Comparison of ENCODE assay signal across 12 cellular contexts in genomic region chr10:29634105-29634504, GRCh38. TPM values are rescaled to one million over a fixed set of nuclear protein-coding genes. Genes with fewer than 3 reads are reported as not detected.
DNase-seq lines count a peak whose midpoint lies in the region; ATAC-seq and TF ChIP-seq lines count a peak whose summit lies in the region.
"Had no signal": no experiment of that assay in that cellular context is flagged by ENCODE, and none has a peak within 500 bp of the region (broad histone marks: within the 10 kb centered on the region; RNA-seq: fewer than 3 reads in every experiment).

No MANE protein-coding gene starts in this region.

- H3K4me1 ChIP-seq in A673 (ENCODE audit: insufficient read depth, low read length, poor library complexity, severe bottlenecking) (peaks cover 44% of the 10 kb centered on the region), osteoblast (ENCODE audit: insufficient read depth, low read length) (peaks cover 46% of the 10 kb centered on the region)

- no peak overlapping the region for H2AFZ ChIP-seq in osteoblast (ENCODE audit: low read length)

- H3K36me3 ChIP-seq in A673 (ENCODE audit: insufficient read depth, low read length, poor library complexity, severe bottlenecking) (peaks cover 6% of the 10 kb centered on the region), osteoblast (ENCODE audit: insufficient read depth, low read length) (no peaks in the 10 kb centered on the region)

- ATAC-seq in GM19455 (IDR thresholded peaks at IDR 0.05; ENCODE audit: unreplicated experiment), result no peak
- ATAC-seq in GM18519 (IDR thresholded peaks at IDR 0.05; ENCODE audit: low FRiP score, unreplicated experiment), result no peak

- peak overlapping the region; percentile 71 for H3K27ac ChIP-seq in A673 (ENCODE audit: low read depth, low read length, poor library complexity, severe bottlenecking)
- peak overlapping the region; percentile 95 for H3K27ac ChIP-seq in osteoblast (ENCODE audit: low read depth, low read length)

- H4K20me1 ChIP-seq in osteoblast (ENCODE audit: insufficient read depth, low read length), result no peaks in the 10 kb centered on the region

- intact Hi-C loops in A673 (cut with micrococcal nuclease; ENCODE audit: unreplicated experiment), result loop anchor here (5.0 kb wide), 1 partner anchor 103 kb away; no protein-coding TSS in a partner anchor

- H3K79me2 ChIP-seq in osteoblast (ENCODE audit: insufficient read depth, low read length), result peaks cover 51% of the 10 kb centered on the region

- DNase-seq in A673 (ENCODE audit: low spot score) (no peak), RPMI7951 (ENCODE audit: low read depth) (peak; percentile 73), epithelial cell of esophagus (ENCODE audit: low read depth) (peak; percentile 76), osteoblast (ENCODE audit: insufficient read length, low spot score, missing footprints) (no peak), retina (no peak)
- no peak for DNase-seq in activated T-cell treated with anti-CD3 and anti-CD28 coated beads, Interleukin-2, amount 50 U/mL, for 1 hour
- DNase-seq: activated naive CD4-positive, alpha-beta T cell treated with Interleukin-2 at 50 U/mL for 16 hours; foreskin melanocyte; MM.1S had no signal

- H3K4me2 ChIP-seq in osteoblast (ENCODE audit: insufficient read depth, low read length), result peak overlapping the region; percentile 54

- H3K9me3 ChIP-seq in A673 (ENCODE audit: low read depth, low read length, poor library complexity, severe bottlenecking) (no peaks in the 10 kb centered on the region), osteoblast (ENCODE audit: low read depth, low read length) (no peaks in the 10 kb centered on the region)
- H3K9me3 ChIP-seq: BE2C had no signal

- H3K4me3 ChIP-seq in A673 (ENCODE audit: low read depth, low read length, poor library complexity, severe bottlenecking) (peak overlapping the region; percentile 0), epithelial cell of esophagus (ENCODE audit: low read length) (no peak overlapping the region), osteoblast (ENCODE audit: insufficient read depth, low read length) (peak overlapping the region; percentile 63)

- BruUV-seq in A673 (replicated peaks; lab: Mats Ljungman, UMichigan), result no TSS peak

- CTCF ChIA-PET in A673 (lab: Charles Lee), result no interaction called here

- TF ChIP-seq CTCF in A673 (conservative IDR thresholded peaks at IDR 0.05; ENCODE audit: low read depth, low read length) (no peak), epithelial cell of esophagus (IDR thresholded peaks at IDR 0.05; ENCODE audit: insufficient read depth, low read depth, low read length, missing control alignments) (no peak), osteoblast (IDR thresholded peaks at IDR 0.05; ENCODE audit: extremely low read depth, low read depth, low read length) (no peak)

- H3K27me3 ChIP-seq in A673 (replicated peaks; ENCODE audit: insufficient read depth, low read depth, low read length, poor library complexity) (no peaks in the 10 kb centered on the region), osteoblast (ENCODE audit: insufficient read depth, low read length) (no peaks in the 10 kb centered on the region)
- H3K27me3 ChIP-seq: BE2C had no signal

- POLR2A ChIA-PET in A673 (lab: Charles Lee; ENCODE audit: low non-redundant PET), result interaction anchor here (0.7 kb wide), 1 partner anchor 10 kb away, joined by 9 read pairs; no protein-coding TSS in a partner anchor

RNA-seq across cellular contexts. Expression of gene SVIL, which starts 0.7 kb away (rescaled TPM):
- 28.0 and 31.9 TPM in 2 replicates for total RNA-seq in A673 (2021)
- total RNA-seq in RPMI7951 (2014; rRNA removed; shearing (Covaris generic)), result 23.4 and 23.7 TPM in 2 replicates
- 36.9 and 122 TPM in 2 replicates for total RNA-seq in osteoblast

Comparison
In these comparisons a context has a peak if more than half of its experiments do, and no peak if none do; other contexts are left out.
1. DNase-seq: peak in RPMI7951 (single experiment) and epithelial cell of esophagus (single experiment); none in A673 (single experiment), osteoblast (single experiment), retina (single experiment) and activated T-cell treated with anti-CD3 and anti-CD28 coated beads, Interleukin-2, amount 50 U/mL, for 1 hour (single experiment).